ENCODE assay signal across 1 cellular context in the genomic region with DNA sequence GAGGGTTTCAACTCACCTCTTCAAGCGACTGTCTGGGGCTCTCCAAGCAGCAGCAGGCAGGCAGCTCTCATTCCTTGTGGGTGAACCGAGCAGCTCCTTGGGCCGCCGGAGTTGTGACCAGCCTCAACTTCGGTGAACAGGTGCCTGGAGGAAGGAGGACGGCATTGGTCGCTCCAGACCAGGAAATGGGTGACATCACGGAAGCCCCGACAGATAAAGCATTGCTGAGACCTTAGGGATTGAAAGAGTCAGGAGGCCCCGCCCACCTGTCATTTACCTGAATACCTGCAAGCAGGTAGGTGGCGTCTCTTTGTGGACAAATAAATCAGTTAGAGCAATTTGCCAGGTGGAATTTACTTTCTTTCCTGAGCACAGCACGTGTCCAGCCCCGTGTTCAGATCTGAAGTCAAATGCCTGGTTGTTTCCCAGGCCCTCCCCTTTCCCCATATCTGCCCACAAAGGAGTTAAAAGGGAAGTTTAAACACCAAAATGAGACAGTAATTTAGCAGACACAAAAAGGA.
TF ChIP-seq lines count a peak whose summit lies in the region.

A gene (minus strand): TSS at position 115 of the 521 bp plus-strand sequence. CDS start 17,484 bp downstream, outside the sequence.

TF ChIP-seq in HepG2, 621 proteins besides CTCF, POLR2A, EP300 and RAD21:
- TF ChIP-seq, protein P1, sequence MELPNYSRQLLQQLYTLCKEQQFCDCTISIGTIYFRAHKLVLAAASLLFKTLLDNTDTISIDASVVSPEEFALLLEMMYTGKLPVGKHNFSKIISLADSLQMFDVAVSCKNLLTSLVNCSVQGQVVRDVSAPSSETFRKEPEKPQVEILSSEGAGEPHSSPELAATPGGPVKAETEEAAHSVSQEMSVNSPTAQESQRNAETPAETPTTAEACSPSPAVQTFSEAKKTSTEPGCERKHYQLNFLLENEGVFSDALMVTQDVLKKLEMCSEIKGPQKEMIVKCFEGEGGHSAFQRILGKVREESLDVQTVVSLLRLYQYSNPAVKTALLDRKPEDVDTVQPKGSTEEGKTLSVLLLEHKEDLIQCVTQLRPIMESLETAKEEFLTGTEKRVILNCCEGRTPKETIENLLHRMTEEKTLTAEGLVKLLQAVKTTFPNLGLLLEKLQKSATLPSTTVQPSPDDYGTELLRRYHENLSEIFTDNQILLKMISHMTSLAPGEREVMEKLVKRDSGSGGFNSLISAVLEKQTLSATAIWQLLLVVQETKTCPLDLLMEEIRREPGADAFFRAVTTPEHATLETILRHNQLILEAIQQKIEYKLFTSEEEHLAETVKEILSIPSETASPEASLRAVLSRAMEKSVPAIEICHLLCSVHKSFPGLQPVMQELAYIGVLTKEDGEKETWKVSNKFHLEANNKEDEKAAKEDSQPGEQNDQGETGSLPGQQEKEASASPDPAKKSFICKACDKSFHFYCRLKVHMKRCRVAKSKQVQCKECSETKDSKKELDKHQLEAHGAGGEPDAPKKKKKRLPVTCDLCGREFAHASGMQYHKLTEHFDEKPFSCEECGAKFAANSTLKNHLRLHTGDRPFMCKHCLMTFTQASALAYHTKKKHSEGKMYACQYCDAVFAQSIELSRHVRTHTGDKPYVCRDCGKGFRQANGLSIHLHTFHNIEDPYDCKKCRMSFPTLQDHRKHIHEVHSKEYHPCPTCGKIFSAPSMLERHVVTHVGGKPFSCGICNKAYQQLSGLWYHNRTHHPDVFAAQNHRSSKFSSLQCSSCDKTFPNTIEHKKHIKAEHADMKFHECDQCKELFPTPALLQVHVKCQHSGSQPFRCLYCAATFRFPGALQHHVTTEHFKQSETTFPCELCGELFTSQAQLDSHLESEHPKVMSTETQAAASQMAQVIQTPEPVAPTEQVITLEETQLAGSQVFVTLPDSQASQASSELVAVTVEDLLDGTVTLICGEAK (IDR thresholded peaks at IDR 0.05) = no peak
- TF ChIP-seq, protein P1 (CRISPR knock-in tag; IDR thresholded peaks at IDR 0.05) = no peak
- TF ChIP-seq ZEB1 (IDR thresholded peaks at IDR 0.05; ENCODE audit: insufficient replicate concordance, low read depth) = peak; percentile 36
